9 cellular contexts compared by ENCODE assay signal in genomic region chr20:31870703-31871601, GRCh38. TPM values are rescaled to one million over a fixed set of nuclear protein-coding genes. Genes with fewer than 3 reads are reported as not detected.
DNase-seq lines count a peak whose midpoint lies in the region; ATAC-seq and TF ChIP-seq lines count a peak whose summit lies in the region.
"Had no signal": no experiment of that assay in that cellular context is flagged by ENCODE, and none has a peak within 500 bp of the region (broad histone marks: within the 10 kb centered on the region; RNA-seq: fewer than 3 reads in every experiment).

No MANE protein-coding gene starts in this region.

- peak overlapping the region; percentile 53 for H3K27ac Mint-ChIP-seq in Caco-2 (ENCODE audit: unreplicated experiment)

- H3K4me1 ChIP-seq in Caco-2 (peaks cover 15% of the 10 kb centered on the region), parathyroid adenoma (peaks cover 24% of the 10 kb centered on the region)

- H3K4me1 Mint-ChIP-seq in Caco-2 (ENCODE audit: low read depth, unreplicated experiment) = peaks cover 15% of the 10 kb centered on the region

- intact Hi-C loops in Caco-2 (cut with micrococcal nuclease; ENCODE audit: unreplicated experiment) = loop anchor here (1.0 kb wide), 2 partner anchors 8 to 10 kb away; no protein-coding TSS in a partner anchor

- H3K36me3 Mint-ChIP-seq in Caco-2 (ENCODE audit: insufficient read depth, unreplicated experiment) = no peaks in the 10 kb centered on the region

- H3K4me3 Mint-ChIP-seq in Caco-2 (ENCODE audit: unreplicated experiment) = peak overlapping the region; percentile 96

- H3K79me2 ChIP-seq in parathyroid adenoma = peaks cover 17% of the 10 kb centered on the region

- TF ChIP-seq CTCF in Caco-2 (IDR thresholded peaks at IDR 0.05; ENCODE audit: insufficient read depth in 1 of 2, low read depth in 1 of 2, low read length in 1 of 2, severe bottlenecking in 1 of 2, unreplicated experiment in 1 of 2) (no peak), epithelial cell of proximal tubule (conservative IDR thresholded peaks at IDR 0.05; ENCODE audit: low read depth, low read length) (no peak), parathyroid adenoma (IDR thresholded peaks at IDR 0.05) (no peak)

- peak overlapping the region; percentile 92 for H2AFZ ChIP-seq in parathyroid adenoma

- H3K36me3 ChIP-seq in Caco-2 (ENCODE audit: control insufficient read depth, insufficient read depth, low read length) (no peaks in the 10 kb centered on the region), parathyroid adenoma (ENCODE audit: control insufficient read depth, insufficient read depth, low read length) (no peaks in the 10 kb centered on the region)

- H3K27me3 Mint-ChIP-seq in Caco-2 (ENCODE audit: insufficient read depth, unreplicated experiment) = peaks cover 24% of the 10 kb centered on the region

- no peaks in the 10 kb centered on the region for H3K9me3 Mint-ChIP-seq in Caco-2 (ENCODE audit: unreplicated experiment)

- H3K4me3 ChIP-seq in Caco-2 (ENCODE audit: low read depth, low read length) = peak overlapping the region; percentile 56
- peak overlapping the region; percentile 45 for H3K4me3 ChIP-seq in epithelial cell of proximal tubule (ENCODE audit: low read depth, low read length)
- H3K4me3 ChIP-seq in parathyroid adenoma (ENCODE audit: low read depth, low read length) = peak overlapping the region; percentile 71

- H3K9ac ChIP-seq in parathyroid adenoma = peak overlapping the region; percentile 94

- TSS peak; percentile 70 for BruUV-seq in Caco-2 (replicated peaks; lab: Mats Ljungman, UMichigan)

- POLR2A ChIA-PET in Caco-2 (lab: Charles Lee) = interaction anchor here (0.5 kb wide), 1 partner anchor 9 kb away, joined by 4 read pairs; no protein-coding TSS in a partner anchor

- CTCF ChIA-PET in Caco-2 (lab: Charles Lee) = interaction anchor here (0.5 to 2.2 kb wide), 7 partner anchors 18 to 226 kb away, joined by 3 to 8 read pairs (median 3); partner anchors contain the start of gene PDRG1

- H3K4me2 ChIP-seq in parathyroid adenoma (ENCODE audit: low read length) = peak overlapping the region; percentile 90

- H3K27me3 ChIP-seq in Caco-2 (replicated peaks; ENCODE audit: control insufficient read depth, insufficient read depth, low read length) (no peaks in the 10 kb centered on the region), parathyroid adenoma (ENCODE audit: control insufficient read depth, insufficient read depth, low read length) (no peaks in the 10 kb centered on the region)

- H3K27ac ChIP-seq in parathyroid adenoma = peak overlapping the region; percentile 92

- H3K9me3 ChIP-seq in Caco-2 = no peaks in the 10 kb centered on the region
- no peaks in the 10 kb centered on the region for H3K9me3 ChIP-seq in parathyroid adenoma (ENCODE audit: control insufficient read depth, low read length)

- DNase-seq in Caco-2 = peak; percentile 70 to 71
- peak; percentile 55 for DNase-seq in NCI-H69 (lab: John Stamatoyannopoulos, UW)
- DNase-seq in epithelial cell of proximal tubule (ENCODE audit: low read depth) = no peak
- no peak for DNase-seq in activated CD4-positive, alpha-beta T cell treated with anti-CD3 and anti-CD28 coated beads for 4 hours
- DNase-seq in T-helper 9 cell = no peak

- ATAC-seq in GM18520 (IDR thresholded peaks at IDR 0.05; ENCODE audit: unreplicated experiment) (no peak), GM19023 (IDR thresholded peaks at IDR 0.05; ENCODE audit: unreplicated experiment) (no peak)

RNA-seq across cellular contexts. Expression of gene TTLL9, which starts 0.5 kb away (rescaled TPM):
- total RNA-seq in Caco-2 (2022) = not detected in 2 replicates
- not detected in 2 replicates for total RNA-seq in epithelial cell of proximal tubule
- total RNA-seq: activated CD8-positive, alpha-beta memory T cell treated with anti-CD3 and anti-CD28 coated beads for 36 hours had no signal

RNA-seq across cellular contexts. Expression of gene DUSP15, which starts 0.6 kb away (rescaled TPM):
- total RNA-seq in Caco-2 (2022) (8.2 and 9.1 TPM in 2 replicates), epithelial cell of proximal tubule (not detected in 2 replicates)
- total RNA-seq: activated CD8-positive, alpha-beta memory T cell treated with anti-CD3 and anti-CD28 coated beads for 36 hours had no signal

RNA-seq across cellular contexts. Expression of gene FOXS1, which starts 25.5 kb away (rescaled TPM):
- not detected in 2 replicates for total RNA-seq in Caco-2 (2022)
- total RNA-seq in epithelial cell of proximal tubule = not detected in 2 replicates
- total RNA-seq: activated CD8-positive, alpha-beta memory T cell treated with anti-CD3 and anti-CD28 coated beads for 36 hours had no signal

RNA-seq across cellular contexts. Expression of gene MYLK2, which starts 51.8 kb away (rescaled TPM):
- total RNA-seq in Caco-2 (2022) = 0.77 and 0.91 TPM in 2 replicates
- total RNA-seq in epithelial cell of proximal tubule = under 0.01 TPM in 1 of 2 replicates, not detected in the other

Comparison
In these comparisons a context has a peak if more than half of its experiments do, and no peak if none do; other contexts are left out.
1. DNase-seq: peak in Caco-2 (2 of 2) and NCI-H69 (single experiment); none in epithelial cell of proximal tubule (single experiment), activated CD4-positive, alpha-beta T cell treated with anti-CD3 and anti-CD28 coated beads for 4 hours (0 of 2) and T-helper 9 cell (single experiment).
2. Peak in every context shown above with its lines, with median percentiles within 50 percentile points of each other: H3K4me3 ChIP-seq.